8 cellular contexts compared by ENCODE assay signal in the genomic region with DNA sequence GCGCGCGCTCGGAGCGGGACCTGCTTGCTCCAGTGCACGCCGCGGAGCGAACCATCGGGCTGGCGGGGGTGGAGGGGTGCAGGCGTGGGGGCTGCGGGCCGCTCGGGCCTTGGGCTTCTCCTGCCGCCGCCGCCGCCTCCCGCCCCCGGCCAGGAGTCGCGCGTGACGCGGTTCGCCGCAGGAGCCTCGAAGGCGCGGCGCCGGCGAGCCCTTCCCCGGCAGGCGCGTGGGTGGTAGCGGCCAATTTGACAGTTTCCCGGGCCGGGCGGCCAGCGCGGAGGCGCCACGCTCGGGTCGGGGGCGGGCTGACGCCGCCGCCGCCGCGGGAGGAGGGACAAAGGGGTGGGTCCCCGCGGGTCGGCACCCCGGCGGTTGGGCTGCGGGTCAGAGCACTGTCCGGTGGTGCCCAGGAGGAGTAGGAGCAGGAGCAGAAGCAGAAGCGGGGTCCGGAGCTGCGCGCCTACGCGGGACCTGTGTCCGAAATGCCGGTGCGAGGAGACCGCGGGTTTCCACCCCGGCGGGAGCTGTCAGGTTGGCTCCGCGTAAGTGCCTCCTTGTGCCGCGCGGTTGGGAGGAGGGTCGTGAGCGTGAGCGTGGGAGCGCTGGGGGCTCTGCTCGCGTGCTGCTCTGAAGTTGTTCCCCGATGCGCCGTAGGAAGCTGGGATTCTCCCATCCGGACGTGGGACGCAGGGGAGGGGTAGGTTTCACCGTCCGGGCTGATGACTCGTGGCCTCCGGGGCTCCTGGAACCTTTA. TPM values are rescaled to one million over a fixed set of nuclear protein-coding genes. Genes with fewer than 3 reads are reported as not detected.
DNase-seq lines count a peak whose midpoint lies in the region; ATAC-seq and TF ChIP-seq lines count a peak whose summit lies in the region.

A gene (plus strand): TSS at position 387 of the 754 bp plus-strand sequence. CDS start 96 bp downstream, at position 483.

- peak within 1 kb of the TSS; percentile 85 for H3K4me3 ChIP-seq in GM12875 (ENCODE audit: low read depth, low read length)
- H3K4me3 ChIP-seq in GM23248 = peak within 1 kb of the TSS; percentile 81
- peak within 1 kb of the TSS; percentile 83 for H3K4me3 ChIP-seq in Loucy (ENCODE audit: low read length, poor library complexity, severe bottlenecking)
- H3K4me3 ChIP-seq in mesendoderm (ENCODE audit: low read length) = peak within 1 kb of the TSS; percentile 80

- H2AFZ ChIP-seq in GM23248 (peak within 1 kb of the TSS; percentile 79), Loucy (ENCODE audit: low read length) (peak within 1 kb of the TSS; percentile 77)

- peak within 1 kb of the TSS; percentile 91 for H3K27ac ChIP-seq in GM23248
- no peak within 1 kb of the TSS for H3K27ac ChIP-seq in mesendoderm (ENCODE audit: low read depth, low read length)

- peaks cover 35% of the 10 kb centered on the region for H3K79me2 ChIP-seq in GM23248 (ENCODE audit: insufficient read depth)
- H3K79me2 ChIP-seq in Loucy (ENCODE audit: insufficient read depth, low read length) = peaks cover 52% of the 10 kb centered on the region
- peaks cover 10% of the 10 kb centered on the region for H3K79me2 ChIP-seq in mesendoderm (ENCODE audit: control insufficient read depth, insufficient read depth, low read length)

- H2BK5ac ChIP-seq in mesendoderm (ENCODE audit: low read length) = no peak within 1 kb of the TSS

- no peak within 1 kb of the TSS for H3K4ac ChIP-seq in mesendoderm (ENCODE audit: low read depth, low read length)

- H3K27ac Mint-ChIP-seq in activated CD8-positive, alpha-beta T cell treated with anti-CD3 and anti-CD28 coated beads for 36 hours = no peak within 1 kb of the TSS
- H3K27ac Mint-ChIP-seq in endothelial cell (ENCODE audit: unreplicated experiment) = peak within 1 kb of the TSS; percentile 44

- H3K36me3 ChIP-seq in GM23248 (ENCODE audit: low read depth) (no peaks in the 10 kb centered on the region), Loucy (ENCODE audit: insufficient read depth, low read length) (no peaks in the 10 kb centered on the region), mesendoderm (ENCODE audit: control insufficient read depth, insufficient read depth, low read length) (no peaks in the 10 kb centered on the region)

- peak within 1 kb of the TSS; percentile 86 for H3K4me2 ChIP-seq in GM23248 (ENCODE audit: unreplicated experiment)
- H3K4me2 ChIP-seq in Loucy (ENCODE audit: low read depth, low read length, poor library complexity, severe bottlenecking) = peak within 1 kb of the TSS; percentile 86
- H3K4me2 ChIP-seq in mesendoderm (ENCODE audit: low read length) = peak within 1 kb of the TSS; percentile 96

- DNase-seq in GM23248 (peak; percentile 83), endothelial cell (ENCODE audit: low spot score) (peak; percentile 57), mesendoderm (peak; percentile 84), NCI-H2107 treated with DMSO at 0.1 percent for 48 hours (lab: John Stamatoyannopoulos, UW; ENCODE audit: unreplicated experiment) (no peak)
- peak; percentile 54 for DNase-seq in activated CD8-positive, alpha-beta T cell treated with anti-CD3 and anti-CD28 coated beads for 36 hours
- DNase-seq in stimulated activated naive CD4-positive, alpha-beta T cell treated with Interleukin-2 at 50 U/mL for 16 hours (lab: John Stamatoyannopoulos, UW) = peak; percentile 30

- no peaks in the 10 kb centered on the region for H3K36me3 Mint-ChIP-seq in activated CD8-positive, alpha-beta T cell treated with anti-CD3 and anti-CD28 coated beads for 36 hours (ENCODE audit: low read depth)
- H3K36me3 Mint-ChIP-seq in endothelial cell (ENCODE audit: low read depth, unreplicated experiment) = peaks cover 22% of the 10 kb centered on the region

- intact Hi-C loops in activated CD8-positive, alpha-beta T cell treated with anti-CD3 and anti-CD28 coated beads for 36 hours (cut with micrococcal nuclease) = no loop called here

- H4K20me1 ChIP-seq in GM23248 (ENCODE audit: insufficient read depth) = no peaks in the 10 kb centered on the region
- peaks cover 36% of the 10 kb centered on the region for H4K20me1 ChIP-seq in Loucy (ENCODE audit: insufficient read depth, low read length, poor library complexity, severe bottlenecking)

- peak within 1 kb of the TSS; percentile 12 for H3K18ac ChIP-seq in mesendoderm (ENCODE audit: low read length)

- H4K8ac ChIP-seq in mesendoderm (ENCODE audit: low read depth, low read length) = no peak within 1 kb of the TSS

- 0 to 1% methylated on average over 58 to 62 of the region's 95 CpGs for WGBS in GM23248 (ENCODE audit: low coverage in 1 of 2, low lambda C conversion rate in 2 of 2, missing lambda C conversion rate in 2 of 2), 2 experiments
- no CpG with 5 or more reads among the region's 95 CpGs for WGBS in mesendoderm (ENCODE audit: extremely low coverage, insufficient coverage, low lambda C conversion rate)

- POLR2A ChIA-PET in activated CD8-positive, alpha-beta T cell treated with anti-CD3 and anti-CD28 coated beads for 36 hours (lab: Charles Lee) = interaction anchor here (1.6 kb wide), 1 partner anchor 14 kb away, joined by 4 read pairs; no protein-coding TSS in a partner anchor

- H3K9me2 ChIP-seq in GM23248 (ENCODE audit: insufficient read depth) (no peaks in the 10 kb centered on the region), Loucy (replicated peaks; ENCODE audit: low read depth, low read length) (no peaks in the 10 kb centered on the region)

- H3K4me1 Mint-ChIP-seq in activated CD8-positive, alpha-beta T cell treated with anti-CD3 and anti-CD28 coated beads for 36 hours (ENCODE audit: low read depth) = peaks cover 33% of the 10 kb centered on the region
- peaks cover 47% of the 10 kb centered on the region for H3K4me1 Mint-ChIP-seq in endothelial cell (ENCODE audit: unreplicated experiment)

- H3F3A ChIP-seq in GM23248 (ENCODE audit: insufficient read depth) = peaks cover 28% of the 10 kb centered on the region
- peaks cover 12% of the 10 kb centered on the region; the same call in 1 of the 2 replicates for H3F3A ChIP-seq in Loucy (ENCODE audit: low read depth)

- peaks cover 4% of the 10 kb centered on the region for H3K79me1 ChIP-seq in mesendoderm (ENCODE audit: low read length)

- CTCF ChIA-PET in activated CD8-positive, alpha-beta T cell treated with anti-CD3 and anti-CD28 coated beads for 36 hours (lab: Charles Lee) = no interaction called here

- H2BK120ac ChIP-seq in mesendoderm (ENCODE audit: low read depth, low read length) = no peak within 1 kb of the TSS

- peak within 1 kb of the TSS; percentile 51 for H3K23ac ChIP-seq in mesendoderm (ENCODE audit: low read length)

- TF ChIP-seq CTCF in GM12875 (IDR thresholded peaks at IDR 0.05; ENCODE audit: borderline replicate concordance, insufficient read depth, low read depth, low read length) (no peak), Loucy (conservative IDR thresholded peaks at IDR 0.05; ENCODE audit: low read length) (no peak), endothelial cell (IDR thresholded peaks at IDR 0.05; ENCODE audit: unreplicated experiment) (no peak)
- no peak for TF ChIP-seq CTCF in activated CD8-positive, alpha-beta T cell treated with anti-CD3 and anti-CD28 coated beads for 36 hours (IDR thresholded peaks at IDR 0.05)

- H3K9ac ChIP-seq in GM23248 = peak within 1 kb of the TSS; percentile 80
- H3K9ac ChIP-seq in Loucy (ENCODE audit: low read depth, low read length, poor library complexity, severe bottlenecking) = peak within 1 kb of the TSS; percentile 78
- H3K9ac ChIP-seq in mesendoderm (ENCODE audit: low read length) = peak within 1 kb of the TSS; percentile 89

- peak within 1 kb of the TSS; percentile 72 for H3K4me3 Mint-ChIP-seq in activated CD8-positive, alpha-beta T cell treated with anti-CD3 and anti-CD28 coated beads for 36 hours
- peak within 1 kb of the TSS; percentile 83 for H3K4me3 Mint-ChIP-seq in endothelial cell (ENCODE audit: unreplicated experiment)

- H3K4me1 ChIP-seq in GM23248 (ENCODE audit: insufficient read depth) (peaks cover 16% of the 10 kb centered on the region; the same call in 1 of the 2 replicates), Loucy (ENCODE audit: insufficient read depth, low read length, poor library complexity, severe bottlenecking) (peaks cover 57% of the 10 kb centered on the region), mesendoderm (ENCODE audit: control insufficient read depth, low read depth, low read length) (peaks cover 16% of the 10 kb centered on the region)

- H4K5ac ChIP-seq in mesendoderm (ENCODE audit: low read length) = no peak within 1 kb of the TSS

- no peak within 1 kb of the TSS for H2AK5ac ChIP-seq in mesendoderm (ENCODE audit: low read length)

- peaks cover 42% of the 10 kb centered on the region for H3K27me3 Mint-ChIP-seq in activated CD8-positive, alpha-beta T cell treated with anti-CD3 and anti-CD28 coated beads for 36 hours
- H3K27me3 Mint-ChIP-seq in endothelial cell (ENCODE audit: unreplicated experiment) = peaks cover 6% of the 10 kb centered on the region

- in situ Hi-C loops in GM23248 (cut with MboI) = no loop called here

- H3K56ac ChIP-seq in mesendoderm (ENCODE audit: low read length) = peak within 1 kb of the TSS; percentile 86

- H3K27me3 ChIP-seq in GM23248 (replicated peaks; ENCODE audit: insufficient read depth) (no peaks in the 10 kb centered on the region), Loucy (ENCODE audit: insufficient read depth, low read length, poor library complexity, severe bottlenecking) (no peaks in the 10 kb centered on the region), mesendoderm (ENCODE audit: insufficient read depth, low read length, poor library complexity) (no peaks in the 10 kb centered on the region)

- H2BK15ac ChIP-seq in mesendoderm (replicated peaks; ENCODE audit: low read depth) = no peak within 1 kb of the TSS

- H3K9me3 ChIP-seq in GM23248 (ENCODE audit: low read depth) (no peaks in the 10 kb centered on the region), Loucy (ENCODE audit: insufficient read depth, low read depth, low read length) (no peaks in the 10 kb centered on the region)

- no peaks in the 10 kb centered on the region for H3K9me3 Mint-ChIP-seq in activated CD8-positive, alpha-beta T cell treated with anti-CD3 and anti-CD28 coated beads for 36 hours
- H3K9me3 Mint-ChIP-seq in endothelial cell (ENCODE audit: unreplicated experiment) = no peaks in the 10 kb centered on the region

- peak; percentile 32 for ATAC-seq in activated CD8-positive, alpha-beta T cell treated with anti-CD3 and anti-CD28 coated beads for 36 hours

RNA-seq across cellular contexts. Expression of the gene that starts here (rescaled TPM):
- total RNA-seq in GM23248 (2014; rRNA removed; shearing (Covaris generic)) = 8.6 and 22.0 TPM in 2 replicates
- 5.5 TPM in 2 replicates for polyA plus RNA-seq in GM23248 (2016; fragmentation: Nextera tagmentation; extraction: Ambion mirVana)
- 1 to 10 TPM; 3.7 to 3.9 TPM for total RNA-seq in activated CD8-positive, alpha-beta T cell treated with anti-CD3 and anti-CD28 coated beads for 36 hours
- total RNA-seq in endothelial cell (ENCODE audit: unreplicated experiment) = 198 TPM
- 65.2 TPM for polyA plus RNA-seq in mesendoderm (2013, experiment 1 of 2)
- 64.3 TPM for polyA plus RNA-seq in mesendoderm (2013, experiment 2 of 2)
